In genomic region chr18:7740815-7741214, GRCh38 we compare ENCODE assay signal across 18 cellular contexts.
A peak's percentile ranks its signal among the peaks of the same experiment; 100 is the strongest.
DNase-seq lines count a peak whose midpoint lies in the region; ATAC-seq and TF ChIP-seq lines count a peak whose summit lies in the region.
"Had no signal": no experiment of that assay in that cellular context is flagged by ENCODE, and none has a peak within 500 bp of the region (broad histone marks: within the 10 kb centered on the region; RNA-seq: fewer than 3 reads in every experiment).

No MANE protein-coding gene starts in this region.

- H3K27me3 ChIP-seq in H7 (ENCODE audit: control insufficient read depth, insufficient read depth, low read length): no peaks in the 10 kb centered on the region
- H3K27me3 ChIP-seq in lower lobe of right lung (ENCODE audit: low read depth): no peaks in the 10 kb centered on the region
- H3K27me3 ChIP-seq: colonic mucosa had no signal

- peak; percentile 70 to 79 for ATAC-seq in lower lobe of right lung
- no peak for ATAC-seq in GM21576 (IDR thresholded peaks at IDR 0.05; ENCODE audit: unreplicated experiment)
- no peak for ATAC-seq in GM21619 (IDR thresholded peaks at IDR 0.05; ENCODE audit: unreplicated experiment)
- ATAC-seq: natural killer cell treated with Interleukin-12 subunit alpha and Interleukin-12 subunit beta and Interleukin-15 and Interleukin-18, amount 100 ng/mL, for 72 hours had no signal

- H3K36me3 ChIP-seq in H7 (replicated peaks; ENCODE audit: control insufficient read depth, insufficient read depth, low read length) (no peaks in the 10 kb centered on the region), lower lobe of right lung (no peaks in the 10 kb centered on the region)
- H3K36me3 ChIP-seq: colonic mucosa, HAP-1 had no signal

- no peak overlapping the region for H3K4me3 ChIP-seq in H7 (ENCODE audit: insufficient read depth, low read depth, low read length)
- no peak overlapping the region for H3K4me3 ChIP-seq in lower lobe of right lung
- H3K4me3 ChIP-seq: colonic mucosa, HAP-1 had no signal

- H3K9me3 ChIP-seq in lower lobe of right lung: peaks cover under 1% of the 10 kb centered on the region
- H3K9me3 ChIP-seq: colonic mucosa, HAP-1 had no signal

- peaks cover 34% of the 10 kb centered on the region for H3K4me1 ChIP-seq in lower lobe of right lung
- H3K4me1 ChIP-seq: colonic mucosa, HAP-1 had no signal

- H3K27ac ChIP-seq in lower lobe of right lung: no peak overlapping the region
- H3K27ac ChIP-seq: colonic mucosa had no signal

- intact Hi-C loops in lower lobe of right lung (cut with DNase I): no loop called here

- DNase-seq in H7: peak; percentile 23
- peak; percentile 43 for DNase-seq in dedifferentiated amniotic fluid mesenchymal stem cell (ENCODE audit: extremely low spot score)
- DNase-seq in lower lobe of right lung: no peak
- peak; percentile 21 for DNase-seq in smooth muscle cell of the brain vasculature (ENCODE audit: low read depth, low spot score)
- DNase-seq in activated CD4-positive, CD25-positive, alpha-beta regulatory T cell treated with anti-CD3 and anti-CD28 coated beads, Interleukin-2, amount 50 U/mL, for 72 hours: no peak
- no peak for DNase-seq in HUDEP-2 (lab: John Stamatoyannopoulos, UW; ENCODE audit: unreplicated experiment in 76 of 76)
- DNase-seq: activated CD4-positive, alpha-beta T cell treated with anti-CD3 and anti-CD28 coated beads, Interleukin-2, amount 10 ng/mL, durations not matched to agents 24 days and 14 days; activated CD8-positive, alpha-beta memory T cell treated with anti-CD3 and anti-CD28 coated beads, Interleukin-2, amount 50 U/mL, for 48 hours; aorta; colonic mucosa; Kasumi-1; NCI-H1092; NCI-H510A; stimulated activated naive CD4-positive, alpha-beta T cell treated with Interleukin-2 at 50 U/mL for 16 hours had no signal

- no peak for TF ChIP-seq CTCF in lower lobe of right lung (IDR thresholded peaks at IDR 0.05)

Comparison
In these comparisons a context has a peak if more than half of its experiments do, and no peak if none do; other contexts are left out.
1. DNase-seq: peak in H7 (single experiment), dedifferentiated amniotic fluid mesenchymal stem cell (single experiment) and smooth muscle cell of the brain vasculature (single experiment); none in lower lobe of right lung (single experiment), activated CD4-positive, CD25-positive, alpha-beta regulatory T cell treated with anti-CD3 and anti-CD28 coated beads, Interleukin-2, amount 50 U/mL, for 72 hours (single experiment) and HUDEP-2 (0 of 76).
2. ATAC-seq: peak in lower lobe of right lung (2 of 2); none in GM21576 (single experiment) and GM21619 (single experiment).